Comparison of ENCODE assay signal across 15 cellular contexts in the genomic region with DNA sequence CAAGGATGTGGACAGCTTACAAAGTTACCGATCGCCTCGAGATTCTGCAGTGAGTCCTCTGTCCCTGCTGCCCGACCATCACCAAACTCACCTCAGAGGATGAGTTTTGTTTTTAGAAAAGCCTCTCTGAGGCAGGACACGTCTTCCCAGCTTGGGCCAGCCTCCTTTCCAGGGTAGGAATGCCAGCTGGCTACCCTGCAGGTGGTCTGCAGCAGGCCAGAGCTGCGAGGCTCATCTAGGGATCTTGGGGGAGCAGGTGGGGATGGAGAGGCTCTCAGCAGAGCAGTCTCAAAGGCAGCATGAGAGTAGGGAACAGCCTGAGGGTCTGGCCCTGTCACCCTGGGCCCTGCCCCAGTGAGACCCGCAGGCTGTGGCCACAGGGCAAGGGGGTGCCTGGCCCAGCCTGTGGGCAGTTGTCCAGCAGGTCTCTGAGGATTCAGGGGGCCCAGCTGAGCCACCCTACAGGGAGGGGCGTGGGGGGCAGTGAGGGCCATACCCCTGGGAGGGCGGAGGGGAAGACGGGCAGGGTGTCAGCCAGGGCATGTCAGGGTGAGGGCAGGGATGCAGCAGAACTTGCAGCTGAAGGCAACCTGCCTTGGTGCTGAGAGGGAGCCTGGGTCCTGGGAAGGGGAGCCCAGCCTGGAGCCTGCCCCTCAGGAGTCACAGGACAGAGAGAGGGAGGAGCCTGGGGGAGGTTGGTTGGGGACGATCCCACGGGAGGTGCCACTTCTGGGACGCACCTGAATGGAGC.
"Had no signal": no experiment of that assay in that cellular context is flagged by ENCODE, and none has a peak within 500 bp of the region (broad histone marks: within the 10 kb centered on the region; RNA-seq: fewer than 3 reads in every experiment).

No MANE protein-coding gene starts in this region.

- H3K4me3 ChIP-seq: dorsolateral prefrontal cortex, left lung, psoas muscle, skin epidermis had no signal

- H3K9me3 ChIP-seq: left lung, psoas muscle had no signal

- DNase-seq: activated CD4-positive, alpha-beta T cell treated with anti-CD3 and anti-CD28 coated beads, Interleukin-2, amount 50 U/mL, for 48 hours; amniotic stem cell; erythroblast; foreskin melanocyte; mammary epithelial cell; psoas muscle; SW 1271; WERI-Rb-1 had no signal

- H3K27ac ChIP-seq: dorsolateral prefrontal cortex, left lung, psoas muscle, skin epidermis, WERI-Rb-1 had no signal

- H3K27me3 ChIP-seq: dorsolateral prefrontal cortex, left lung had no signal

- FAIRE-seq: colon had no signal

- H3K4me1 ChIP-seq: left lung, psoas muscle had no signal

- ATAC-seq: activated CD4-positive, alpha-beta T cell treated with anti-CD3 and anti-CD28 coated beads for 36 hours; activated naive CD4-positive, alpha-beta T cell treated with anti-CD3 and anti-CD28 coated beads, Interleukin-2, amount 50 U/mL, for 72 hours; left lung; psoas muscle; right cardiac atrium had no signal

- H3K36me3 ChIP-seq: left lung, WERI-Rb-1 had no signal
